12 cellular contexts compared by ENCODE assay signal in genomic region chr10:131094406-131095108, GRCh38.
DNase-seq lines count a peak whose midpoint lies in the region; ATAC-seq, FAIRE-seq and TF ChIP-seq lines count a peak whose summit lies in the region.
"Had no signal": no experiment of that assay in that cellular context is flagged by ENCODE, and none has a peak within 500 bp of the region (broad histone marks: within the 10 kb centered on the region; RNA-seq: fewer than 3 reads in every experiment).

No MANE protein-coding gene starts in this region.

- H3K27me3 ChIP-seq in HUES64 (ENCODE audit: insufficient read depth, low read length) (no peaks in the 10 kb centered on the region), lower lobe of right lung (ENCODE audit: low read depth) (no peaks in the 10 kb centered on the region)

- 39% methylated on average over 16 of the region's 16 CpGs for WGBS in A549 (ENCODE audit: missing lambda C conversion rate)
- 62% methylated on average over 16 of the region's 16 CpGs for WGBS in HUES64

- peak in 1 of 2 experiments; percentile 11 for DNase-seq in A549 (ENCODE audit: low read depth in 1 of 2, low spot score in 1 of 2)
- peak; percentile 4 for DNase-seq in astrocyte of the hippocampus (ENCODE audit: low read depth, low spot score)
- peak; percentile 46 for DNase-seq in lower lobe of right lung
- DNase-seq in HuH-7 (ENCODE audit: low spot score) = no peak
- DNase-seq in mesenteric fat pad (ENCODE audit: low spot score) = no peak
- DNase-seq in NCI-H1436 (lab: John Stamatoyannopoulos, UW) = no peak
- DNase-seq: activated B cell treated with CpG ODN at 0.5 μM for 24 hours had no signal

- no peak for FAIRE-seq in A549 (lab: Jason Lieb, UNC)
- FAIRE-seq: GM12878, HTR-8/SVneo had no signal

- CTCF ChIA-PET in A549 (lab: Yijun Ruan, JAX) = no interaction called here

- H3K4me1 ChIP-seq in A549 = no peaks in the 10 kb centered on the region
- H3K4me1 ChIP-seq in HUES64 (ENCODE audit: insufficient read depth, low read length) = 0 out of 2 replicates have a peak, but pooled peaks cover 9% of the 10 kb centered on the region
- no peaks in the 10 kb centered on the region for H3K4me1 ChIP-seq in lower lobe of right lung
- H3K4me1 ChIP-seq: HAP-1 had no signal

- peak overlapping the region; percentile 30; a peak in 1 of 6 replicates for H3K27ac ChIP-seq in A549
- peak overlapping the region; percentile 30; the same call in 1 of the 2 replicates for H3K27ac ChIP-seq in HUES64 (ENCODE audit: low read depth, low read length)
- H3K27ac ChIP-seq in lower lobe of right lung = no peak overlapping the region

- peak in 1 of 2 experiments; percentile 52; a peak in 1 of 6 replicates for ATAC-seq in A549
- ATAC-seq in lower lobe of right lung = peak; percentile 32 to 34
- ATAC-seq in HG02588 (IDR thresholded peaks at IDR 0.05; ENCODE audit: unreplicated experiment) = no peak
- ATAC-seq: GM12878 had no signal

- POLR2A ChIA-PET in A549 (lab: Yijun Ruan, JAX) = no interaction called here

- no peak for TF ChIP-seq EP300 in A549 (IDR thresholded peaks at IDR 0.05)

- TF ChIP-seq CTCF in A549 (IDR thresholded peaks at IDR 0.05) (no peak), lower lobe of right lung (IDR thresholded peaks at IDR 0.05) (no peak)

- no peak overlapping the region for H3K4me3 ChIP-seq in A549
- H3K4me3 ChIP-seq in HUES64 (ENCODE audit: low read length) = no peak overlapping the region
- no peak overlapping the region for H3K4me3 ChIP-seq in lower lobe of right lung
- H3K4me3 ChIP-seq: GM12878, HAP-1 had no signal

- H3K4me2 ChIP-seq in A549 = no peak overlapping the region

- intact Hi-C loops in lower lobe of right lung (cut with DNase I) = no loop called here

- no peak for TF ChIP-seq POLR2A in A549 (IDR thresholded peaks at IDR 0.05; ENCODE audit: low read length)

- no peak overlapping the region for H3K9ac ChIP-seq in HUES64 (ENCODE audit: low read depth, low read length)

- H3K9me3 ChIP-seq in A549 (no peaks in the 10 kb centered on the region), HUES64 (ENCODE audit: insufficient read depth, low read depth, low read length) (no peaks in the 10 kb centered on the region), lower lobe of right lung (no peaks in the 10 kb centered on the region)
- H3K9me3 ChIP-seq: HAP-1 had no signal

- no peaks in the 10 kb centered on the region for H3K36me3 ChIP-seq in HUES64 (ENCODE audit: insufficient read depth, low read length)
- H3K36me3 ChIP-seq in lower lobe of right lung = no peaks in the 10 kb centered on the region
- H3K36me3 ChIP-seq: HAP-1 had no signal

- no peak for TF ChIP-seq RAD21 in A549 (conservative IDR thresholded peaks at IDR 0.05 in 1 of 2, IDR thresholded peaks at IDR 0.05 in 1 of 2)

TF ChIP-seq in A549, 52 proteins besides CTCF, POLR2A, EP300 and RAD21:
- no peak for TF ChIP-seq MYC (IDR thresholded peaks at IDR 0.05; ENCODE audit: borderline replicate concordance, low read length)
- TF ChIP-seq CHD2 (IDR thresholded peaks at IDR 0.05; ENCODE audit: low read length, partially characterized antibody) = no peak
- TF ChIP-seq PHF8 (IDR thresholded peaks at IDR 0.05; ENCODE audit: borderline replicate concordance, low read depth) = no peak
- no peak for TF ChIP-seq ZFP36 (IDR thresholded peaks at IDR 0.05; ENCODE audit: borderline replicate concordance, partially characterized antibody)
- TF ChIP-seq, protein P1, sequence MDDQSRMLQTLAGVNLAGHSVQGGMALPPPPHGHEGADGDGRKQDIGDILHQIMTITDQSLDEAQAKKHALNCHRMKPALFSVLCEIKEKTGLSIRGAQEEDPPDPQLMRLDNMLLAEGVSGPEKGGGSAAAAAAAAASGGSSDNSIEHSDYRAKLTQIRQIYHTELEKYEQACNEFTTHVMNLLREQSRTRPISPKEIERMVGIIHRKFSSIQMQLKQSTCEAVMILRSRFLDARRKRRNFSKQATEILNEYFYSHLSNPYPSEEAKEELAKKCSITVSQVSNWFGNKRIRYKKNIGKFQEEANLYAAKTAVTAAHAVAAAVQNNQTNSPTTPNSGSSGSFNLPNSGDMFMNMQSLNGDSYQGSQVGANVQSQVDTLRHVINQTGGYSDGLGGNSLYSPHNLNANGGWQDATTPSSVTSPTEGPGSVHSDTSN (IDR thresholded peaks at IDR 0.05) = no peak
- TF ChIP-seq ESRRA (IDR thresholded peaks at IDR 0.05; ENCODE audit: borderline replicate concordance, low read length) = no peak

Comparison
In these comparisons a context has a peak if more than half of its experiments do, and no peak if none do; other contexts are left out.
1. DNase-seq: peak in astrocyte of the hippocampus (single experiment) and lower lobe of right lung (single experiment); none in HuH-7 (single experiment), mesenteric fat pad (single experiment) and NCI-H1436 (single experiment).